In the genomic region with DNA sequence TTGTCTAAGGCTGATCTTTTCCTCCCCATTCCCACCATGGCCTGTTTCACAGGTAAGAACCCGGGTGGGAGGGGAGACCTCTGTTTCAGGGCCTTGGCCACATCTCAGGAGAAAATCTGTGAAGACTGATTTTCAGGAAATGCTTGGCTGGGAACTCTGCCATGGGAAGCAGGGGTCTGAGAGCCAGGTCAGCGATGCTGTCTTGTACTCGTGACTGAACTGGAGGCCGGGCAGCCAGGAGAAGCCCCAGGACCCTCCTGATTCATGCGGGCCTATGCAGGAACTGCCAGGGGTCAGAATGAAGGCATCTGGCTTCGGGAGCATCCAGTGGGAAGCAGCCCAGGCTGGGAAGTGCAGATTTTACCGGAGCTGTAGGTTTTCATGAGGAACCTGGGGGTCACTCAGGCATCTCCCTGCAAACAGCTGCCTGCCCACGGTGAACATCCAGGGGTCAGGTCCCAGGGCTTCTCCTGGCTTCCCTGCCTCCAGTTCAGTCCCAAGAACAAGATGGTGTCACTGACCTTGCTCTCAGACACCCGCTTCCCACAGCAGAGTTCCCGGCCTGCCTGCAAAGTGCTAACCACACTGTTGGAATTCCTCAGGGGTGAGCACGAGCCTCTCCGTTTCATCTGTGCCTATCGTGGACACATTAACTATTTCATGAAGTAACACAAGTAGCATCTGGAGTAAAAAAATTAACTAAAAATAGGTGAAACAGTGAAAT, we compare ENCODE assay signal across 24 cellular contexts.
A peak's percentile ranks its signal among the peaks of the same experiment; 100 is the strongest.
DNase-seq lines count a peak whose midpoint lies in the region; ATAC-seq, FAIRE-seq and TF ChIP-seq lines count a peak whose summit lies in the region.
"Had no signal": no experiment of that assay in that cellular context is flagged by ENCODE, and none has a peak within 500 bp of the region (broad histone marks: within the 10 kb centered on the region; RNA-seq: fewer than 3 reads in every experiment).

No MANE protein-coding gene starts in this region.

- intact Hi-C loops in endothelial cell of umbilical vein (cut with micrococcal nuclease) (no loop called here), sigmoid colon (cut with DNase I) (no loop called here), OCI-LY7 (cut with micrococcal nuclease; ENCODE audit: unreplicated experiment) (no loop called here)

- POLR2A ChIA-PET in RWPE1 (lab: Yijun Ruan, JAX; ENCODE audit: low non-redundant PET): no interaction called here
- POLR2A ChIA-PET in endothelial cell of umbilical vein (lab: Charles Lee): no interaction called here
- POLR2A ChIA-PET in OCI-LY7 (lab: Charles Lee): no interaction called here

- H3K36me3 ChIP-seq in endothelial cell of umbilical vein (ENCODE audit: control insufficient read depth in 2 of 2, extremely low read depth in 1 of 2, insufficient read depth in 2 of 2, low read length in 2 of 2) (no peaks in the 10 kb centered on the region), sigmoid colon (no peaks in the 10 kb centered on the region), OCI-LY7 (ENCODE audit: insufficient read depth, low read length) (no peaks in the 10 kb centered on the region)
- H3K36me3 ChIP-seq: BLaER1 treated with 17β-estradiol and CSF1 and Interleukin-3, amounts not matched to agents 10 nM and 100 nM; tibial nerve had no signal

- no peak overlapping the region for H2AFZ ChIP-seq in endothelial cell of umbilical vein (ENCODE audit: low read depth, low read length)
- H2AFZ ChIP-seq in OCI-LY7 (ENCODE audit: low read length): no peak overlapping the region

- WGBS in sigmoid colon, 2 donors: 68 to 76% methylated on average over 13 of the region's 13 CpGs

- CTCF ChIA-PET in RWPE1 (lab: Yijun Ruan, JAX) (no interaction called here), endothelial cell of umbilical vein (lab: Charles Lee) (no interaction called here), OCI-LY7 (lab: Charles Lee; ENCODE audit: unreplicated experiment) (no interaction called here)

- no peaks in the 10 kb centered on the region for H3K9me2 ChIP-seq in OCI-LY7 (ENCODE audit: insufficient read depth, low read length)

- BruUV-seq in endothelial cell of umbilical vein (replicated peaks; lab: Mats Ljungman, UMichigan) (no TSS peak), OCI-LY7 (replicated peaks; lab: Mats Ljungman, UMichigan) (no TSS peak)

- DNase-seq in A172 (ENCODE audit: low spot score) (peak; percentile 24), RWPE1 (ENCODE audit: low spot score) (no peak), endothelial cell of umbilical vein (ENCODE audit: low read depth, low spot score) (peak; percentile 27), nephron progenitor cell (peak; percentile 23), sigmoid colon (no peak), chondrocyte (ENCODE audit: low spot score) (no peak), OCI-LY7 (ENCODE audit: low spot score) (no peak)
- DNase-seq: activated CD4-positive, alpha-beta T cell treated with anti-CD3 and anti-CD28 coated beads for 4 hours; Calu3; IMR-90; naive thymus-derived CD8-positive, alpha-beta T cell; NCI-H146; SHP77; small intestine; stimulated activated CD4-positive, alpha-beta T cell treated with anti-CD3 and anti-CD28 coated beads, Interleukin-2, amount 100 ng/mL, for 48 hours; stimulated activated naive CD8-positive, alpha-beta T cell treated with anti-CD3 and anti-CD28 coated beads, Interleukin-15, Interleukin-2, amounts not matched to agents 100 U/mL and 50 U/mL, for 24 hours had no signal

- no peak overlapping the region for H3K9ac ChIP-seq in endothelial cell of umbilical vein (replicated peaks; ENCODE audit: extremely low read depth, insufficient read depth, low read length)
- H3K9ac ChIP-seq: BLaER1 treated with 17β-estradiol and CSF1 and Interleukin-3, amounts not matched to agents 10 nM and 100 nM had no signal

- no peak for FAIRE-seq in endothelial cell of umbilical vein (lab: Jason Lieb, UNC)
- FAIRE-seq: G401.6, small intestine had no signal

- peaks cover 53% of the 10 kb centered on the region for H3K4me1 Mint-ChIP-seq in nephron progenitor cell
- H3K4me1 Mint-ChIP-seq in chondrocyte (ENCODE audit: low read depth): peaks cover 13% of the 10 kb centered on the region
- H3K4me1 Mint-ChIP-seq in stimulated activated memory B cell treated with anti-CD40 and anti-IgM and Interleukin-4, amounts not matched to agents 10 μg/mL and 1 μg/mL and 100 μg/mL, for 72 hours: no peaks in the 10 kb centered on the region
- H3K4me1 Mint-ChIP-seq: activated naive CD4-positive, alpha-beta T cell treated with anti-CD3 and anti-CD28 coated beads, Interleukin-2, amount 50 U/mL, for 24 hours had no signal

- H3K9me3 ChIP-seq in endothelial cell of umbilical vein (replicated peaks; ENCODE audit: control insufficient read depth, insufficient read depth, low read length) (no peaks in the 10 kb centered on the region), sigmoid colon (no peaks in the 10 kb centered on the region), OCI-LY7 (ENCODE audit: low read length) (no peaks in the 10 kb centered on the region)

- no peak for TF ChIP-seq CTCF in RWPE1 (conservative IDR thresholded peaks at IDR 0.05; ENCODE audit: low read depth)
- no peak for TF ChIP-seq CTCF in endothelial cell of umbilical vein (IDR thresholded peaks at IDR 0.05; ENCODE audit: extremely low read depth in 1 of 2, insufficient read depth in 1 of 2, low read depth in 1 of 2, low read length in 2 of 2)
- TF ChIP-seq CTCF in nephron progenitor cell (IDR thresholded peaks at IDR 0.05): no peak
- no peak for TF ChIP-seq CTCF in sigmoid colon (IDR thresholded peaks at IDR 0.05)
- no peak for TF ChIP-seq CTCF in chondrocyte (IDR thresholded peaks at IDR 0.05)
- no peak for TF ChIP-seq CTCF in OCI-LY7 (conservative IDR thresholded peaks at IDR 0.05; ENCODE audit: low read length)

- H3K27me3 ChIP-seq in endothelial cell of umbilical vein (ENCODE audit: control insufficient read depth in 2 of 2, insufficient read depth in 2 of 2, low read length in 2 of 2) (no peaks in the 10 kb centered on the region), sigmoid colon (no peaks in the 10 kb centered on the region)
- H3K27me3 ChIP-seq: BLaER1 treated with 17β-estradiol and CSF1 and Interleukin-3, amounts not matched to agents 10 nM and 100 nM; tibial nerve had no signal

- no peaks in the 10 kb centered on the region for H3K9me1 ChIP-seq in endothelial cell of umbilical vein (replicated peaks; ENCODE audit: control insufficient read depth, extremely low read depth, insufficient read depth, low read length)

- H3K36me3 Mint-ChIP-seq in nephron progenitor cell (ENCODE audit: low read depth): no peaks in the 10 kb centered on the region
- H3K36me3 Mint-ChIP-seq in chondrocyte (ENCODE audit: low read depth): no peaks in the 10 kb centered on the region
- H3K36me3 Mint-ChIP-seq in stimulated activated memory B cell treated with anti-CD40 and anti-IgM and Interleukin-4, amounts not matched to agents 10 μg/mL and 1 μg/mL and 100 μg/mL, for 72 hours: no peaks in the 10 kb centered on the region
- H3K36me3 Mint-ChIP-seq: activated naive CD4-positive, alpha-beta T cell treated with anti-CD3 and anti-CD28 coated beads, Interleukin-2, amount 50 U/mL, for 24 hours; naive thymus-derived CD8-positive, alpha-beta T cell had no signal

- H3K4me2 ChIP-seq in endothelial cell of umbilical vein (ENCODE audit: insufficient read depth, low read length) (no peak overlapping the region), OCI-LY7 (ENCODE audit: low read length) (no peak overlapping the region)
- H3K4me2 ChIP-seq: BLaER1 treated with 17β-estradiol and CSF1 and Interleukin-3, amounts not matched to agents 10 nM and 100 nM had no signal

- dilution Hi-C loops in endothelial cell of umbilical vein (cut with MboI; ENCODE audit: extremely low pct_ligation_motif_present, low sequenced_read_pairs): no loop called here

- peaks cover 47% of the 10 kb centered on the region for H3K4me1 ChIP-seq in endothelial cell of umbilical vein (ENCODE audit: control insufficient read depth, extremely low read depth, insufficient read depth, low read length)
- H3K4me1 ChIP-seq in sigmoid colon: no peaks in the 10 kb centered on the region
- no peaks in the 10 kb centered on the region for H3K4me1 ChIP-seq in OCI-LY7 (ENCODE audit: insufficient read depth, low read length, poor library complexity, severe bottlenecking)
- H3K4me1 ChIP-seq: tibial nerve had no signal

- no peaks in the 10 kb centered on the region for H4K20me1 ChIP-seq in endothelial cell of umbilical vein (replicated peaks; ENCODE audit: control insufficient read depth, extremely low read depth, insufficient read depth, low read length)
- H4K20me1 ChIP-seq in OCI-LY7 (ENCODE audit: insufficient read depth, low read length): no peaks in the 10 kb centered on the region
- H4K20me1 ChIP-seq: BLaER1 treated with 17β-estradiol and CSF1 and Interleukin-3, amounts not matched to agents 10 nM and 100 nM had no signal

- no peak for TF ChIP-seq EP300 in sigmoid colon (IDR thresholded peaks at IDR 0.05)

- ATAC-seq in stimulated activated memory B cell treated with anti-CD40 and anti-IgM and Interleukin-4, amounts not matched to agents 10 μg/mL and 1 μg/mL and 100 μg/mL, for 72 hours: no peak
- ATAC-seq: naive thymus-derived CD8-positive, alpha-beta T cell; stimulated activated naive CD8-positive, alpha-beta T cell treated with anti-CD3 and anti-CD28 coated beads, Interleukin-15, Interleukin-2, amounts not matched to agents 100 U/mL and 50 U/mL, for 24 hours had no signal

- H3K4me3 ChIP-seq in endothelial cell of umbilical vein (replicated peaks in 1 of 3; ENCODE audit: insufficient read depth in 1 of 3, low read depth in 1 of 3, low read length in 3 of 3) (no peak overlapping the region), sigmoid colon (no peak overlapping the region), OCI-LY7 (ENCODE audit: low read depth, low read length, poor library complexity, severe bottlenecking) (no peak overlapping the region)
- H3K4me3 ChIP-seq: BLaER1 treated with 17β-estradiol and CSF1 and Interleukin-3, amounts not matched to agents 10 nM and 100 nM; tibial nerve had no signal

- H3K27ac Mint-ChIP-seq in nephron progenitor cell: peak overlapping the region; percentile 42
- H3K27ac Mint-ChIP-seq in chondrocyte (ENCODE audit: unreplicated experiment): no peak overlapping the region
- no peak overlapping the region for H3K27ac Mint-ChIP-seq in stimulated activated memory B cell treated with anti-CD40 and anti-IgM and Interleukin-4, amounts not matched to agents 10 μg/mL and 1 μg/mL and 100 μg/mL, for 72 hours
- H3K27ac Mint-ChIP-seq: activated naive CD4-positive, alpha-beta T cell treated with anti-CD3 and anti-CD28 coated beads, Interleukin-2, amount 50 U/mL, for 24 hours; memory B cell; naive thymus-derived CD8-positive, alpha-beta T cell had no signal

- TF ChIP-seq POLR2A in endothelial cell of umbilical vein (IDR thresholded peaks at IDR 0.05; ENCODE audit: low read depth, low read length) (no peak), sigmoid colon (IDR thresholded peaks at IDR 0.05) (no peak)

- H3K27ac ChIP-seq in RWPE1: peak overlapping the region; percentile 9; the same call in 1 of the 2 replicates
- H3K27ac ChIP-seq in endothelial cell of umbilical vein (ENCODE audit: insufficient read depth, low read depth, low read length): no peak overlapping the region
- no peak overlapping the region for H3K27ac ChIP-seq in sigmoid colon
- no peak overlapping the region for H3K27ac ChIP-seq in OCI-LY7 (ENCODE audit: low read depth, low read length, poor library complexity, severe bottlenecking)
- H3K27ac ChIP-seq: 22Rv1; BLaER1 treated with 17β-estradiol and CSF1 and Interleukin-3, amounts not matched to agents 10 nM and 100 nM; HL-60; tibial nerve had no signal

- H3K4me3 Mint-ChIP-seq in nephron progenitor cell: no peak overlapping the region
- no peak overlapping the region for H3K4me3 Mint-ChIP-seq in chondrocyte (ENCODE audit: unreplicated experiment)
- no peak overlapping the region for H3K4me3 Mint-ChIP-seq in stimulated activated memory B cell treated with anti-CD40 and anti-IgM and Interleukin-4, amounts not matched to agents 10 μg/mL and 1 μg/mL and 100 μg/mL, for 72 hours
- H3K4me3 Mint-ChIP-seq: activated naive CD4-positive, alpha-beta T cell treated with anti-CD3 and anti-CD28 coated beads, Interleukin-2, amount 50 U/mL, for 24 hours; memory B cell; naive thymus-derived CD8-positive, alpha-beta T cell had no signal

- peaks cover 25% of the 10 kb centered on the region for H3K27me3 Mint-ChIP-seq in nephron progenitor cell (ENCODE audit: low read depth, poor library complexity)
- peaks cover 25% of the 10 kb centered on the region for H3K27me3 Mint-ChIP-seq in chondrocyte (ENCODE audit: low read depth)
- peaks cover 40% of the 10 kb centered on the region for H3K27me3 Mint-ChIP-seq in stimulated activated memory B cell treated with anti-CD40 and anti-IgM and Interleukin-4, amounts not matched to agents 10 μg/mL and 1 μg/mL and 100 μg/mL, for 72 hours

- H3K79me2 ChIP-seq in endothelial cell of umbilical vein (ENCODE audit: control insufficient read depth, insufficient read depth, low read length): no peaks in the 10 kb centered on the region
- no peaks in the 10 kb centered on the region for H3K79me2 ChIP-seq in OCI-LY7 (ENCODE audit: insufficient read depth, low read depth, low read length)

- H3K9me3 Mint-ChIP-seq in nephron progenitor cell (no peaks in the 10 kb centered on the region), chondrocyte (ENCODE audit: low read depth) (no peaks in the 10 kb centered on the region)
- no peaks in the 10 kb centered on the region for H3K9me3 Mint-ChIP-seq in stimulated activated memory B cell treated with anti-CD40 and anti-IgM and Interleukin-4, amounts not matched to agents 10 μg/mL and 1 μg/mL and 100 μg/mL, for 72 hours
- H3K9me3 Mint-ChIP-seq: activated naive CD4-positive, alpha-beta T cell treated with anti-CD3 and anti-CD28 coated beads, Interleukin-2, amount 50 U/mL, for 24 hours; memory B cell; naive thymus-derived CD8-positive, alpha-beta T cell had no signal

Comparison
In these comparisons a context has a peak if more than half of its experiments do, and no peak if none do; other contexts are left out.
1. DNase-seq: peak in A172 (single experiment), endothelial cell of umbilical vein (single experiment) and nephron progenitor cell (single experiment); none in RWPE1 (single experiment), sigmoid colon (single experiment), chondrocyte (single experiment) and OCI-LY7 (single experiment).